Comparison of ENCODE assay signal across 8 cellular contexts in the genomic region with DNA sequence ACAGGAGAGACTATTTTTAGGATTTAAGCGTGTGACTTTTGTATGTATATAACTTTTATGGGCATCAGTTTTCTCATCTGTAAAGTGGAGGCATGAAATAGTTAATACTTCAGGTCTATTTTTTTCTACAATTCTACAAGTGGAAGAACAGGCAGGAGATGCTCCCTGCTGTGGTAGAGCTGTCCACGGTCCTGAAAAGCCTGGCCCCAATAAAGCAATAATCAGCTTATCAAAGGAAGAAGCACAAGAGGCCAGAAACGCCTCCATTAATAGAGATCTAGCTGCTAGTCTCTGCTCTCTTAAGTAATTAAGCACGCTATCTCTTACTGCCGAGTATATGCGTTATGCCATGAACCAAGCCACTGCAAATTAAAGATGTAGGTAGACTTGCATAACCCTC. TPM values are rescaled to one million over a fixed set of nuclear protein-coding genes. Genes with fewer than 3 reads are reported as not detected.
DNase-seq lines count a peak whose midpoint lies in the region; ATAC-seq and TF ChIP-seq lines count a peak whose summit lies in the region.

No MANE protein-coding gene starts in this region.

- H3K27ac ChIP-seq in cardiac muscle cell: no peak overlapping the region
- H3K27ac ChIP-seq in testis: no peak overlapping the region

- peak; percentile 74 to 78 for DNase-seq in cardiac muscle cell (ENCODE audit: low read depth in 1 of 2, low spot score in 1 of 2)
- no peak for DNase-seq in Right ventricle myocardium inferior (ENCODE audit: missing footprints)
- peak; percentile 52 for DNase-seq in SW480 (ENCODE audit: low spot score)
- DNase-seq in glomerular endothelial cell (ENCODE audit: extremely low read depth, low read depth, low spot score): peak; percentile 4
- DNase-seq in testis: peak; percentile 37
- DNase-seq in NCI-H1092 (lab: John Stamatoyannopoulos, UW): no peak

- TF ChIP-seq POLR2A in testis (IDR thresholded peaks at IDR 0.05): no peak

- WGBS in testis, 2 donors: 20 to 26% methylated on average over 6 of the region's 6 CpGs

- intact Hi-C loops in Right ventricle myocardium inferior (cut with DNase I): no loop called here
- intact Hi-C loops in testis (cut with DNase I; ENCODE audit: low total_unique reads): no loop called here

- no peak overlapping the region for H3K4me3 ChIP-seq in cardiac muscle cell
- no peak overlapping the region for H3K4me3 ChIP-seq in testis

- H3K9me3 ChIP-seq in cardiac muscle cell (ENCODE audit: low read depth): no peaks in the 10 kb centered on the region
- H3K9me3 ChIP-seq in testis: no peaks in the 10 kb centered on the region

- TF ChIP-seq CTCF in cardiac muscle cell (IDR thresholded peaks at IDR 0.05; ENCODE audit: low read depth, low read length) (no peak), testis (IDR thresholded peaks at IDR 0.05) (no peak)

- H3K36me3 ChIP-seq in cardiac muscle cell: no peaks in the 10 kb centered on the region
- H3K36me3 ChIP-seq in testis (ENCODE audit: low read depth, missing control alignments): no peaks in the 10 kb centered on the region

- no peak for ATAC-seq in Right ventricle myocardium inferior
- no peak for ATAC-seq in GM21423 (IDR thresholded peaks at IDR 0.05; ENCODE audit: unreplicated experiment)
- no peak for ATAC-seq in GM19328 (IDR thresholded peaks at IDR 0.05; ENCODE audit: unreplicated experiment)

- no peaks in the 10 kb centered on the region for H3K4me1 ChIP-seq in cardiac muscle cell (ENCODE audit: low read depth)
- H3K4me1 ChIP-seq in testis: no peaks in the 10 kb centered on the region

- H3K27me3 ChIP-seq in cardiac muscle cell (no peaks in the 10 kb centered on the region), testis (no peaks in the 10 kb centered on the region)

RNA-seq across cellular contexts. Expression of a gene that starts 28.0 kb away (rescaled TPM):
- total RNA-seq in cardiac muscle cell (30.2 and 34.5 TPM in 2 replicates), Right ventricle myocardium inferior (9.9 TPM), glomerular endothelial cell (9.4 and 15.6 TPM in 2 replicates), testis (10 to 100 TPM; 27.3 to 30.8 TPM)
- polyA plus RNA-seq in cardiac muscle cell (17.3 and 30.1 TPM in 2 replicates), testis (ENCODE audit: insufficient read depth, low read depth, low replicate concordance) (36.2 TPM)

Comparison
In these comparisons a context has a peak if more than half of its experiments do, and no peak if none do; other contexts are left out.
1. DNase-seq: peak in cardiac muscle cell (2 of 2), SW480 (single experiment), glomerular endothelial cell (single experiment) and testis (single experiment); none in Right ventricle myocardium inferior (single experiment) and NCI-H1092 (single experiment).